Comparison of ENCODE assay signal across 8 cellular contexts in genomic region chr18:34976899-34977786, GRCh38.
DNase-seq lines count a peak whose midpoint lies in the region; ATAC-seq and TF ChIP-seq lines count a peak whose summit lies in the region.

No MANE protein-coding gene starts in this region.

- H3K9me3 Mint-ChIP-seq in activated B cell treated with CpG ODN at 0.5 μM for 24 hours = no peaks in the 10 kb centered on the region

- H3K36me3 ChIP-seq in kidney epithelial cell (ENCODE audit: control insufficient read depth, insufficient read depth, low read length) = no peaks in the 10 kb centered on the region

- H3K36me3 Mint-ChIP-seq in activated B cell treated with CpG ODN at 0.5 μM for 24 hours (ENCODE audit: low read depth) = no peaks in the 10 kb centered on the region

- peaks cover 23% of the 10 kb centered on the region for H3K4me1 Mint-ChIP-seq in activated B cell treated with CpG ODN at 0.5 μM for 24 hours

- ATAC-seq in GM18502 (IDR thresholded peaks at IDR 0.05; ENCODE audit: poor library complexity, unreplicated experiment) = peak; percentile 82
- ATAC-seq in HG02943 (IDR thresholded peaks at IDR 0.05; ENCODE audit: low read depth, unreplicated experiment) = peak; percentile 69
- peak; percentile 76 for ATAC-seq in activated B cell treated with CpG ODN at 0.5 μM for 24 hours (ENCODE audit: low read depth)

- CTCF ChIA-PET in activated B cell treated with CpG ODN at 0.5 μM for 24 hours (lab: Charles Lee) = no interaction called here

- H3K4me3 Mint-ChIP-seq in activated B cell treated with CpG ODN at 0.5 μM for 24 hours = peak overlapping the region; percentile 89

- intact Hi-C loops in activated B cell treated with CpG ODN at 0.5 μM for 24 hours (cut with micrococcal nuclease) = loop anchor here (2.0 to 10.0 kb wide), 9 partner anchors 64 to 1848 kb away; partner anchors contain the start of genes ELP2, INO80C, KIAA1328 and MAPRE2

- DNase-seq in NCI-H1930 (lab: John Stamatoyannopoulos, UW) = peak; percentile 58 to 69
- peak; percentile 77 for DNase-seq in activated B cell treated with CpG ODN at 0.5 μM for 24 hours
- DNase-seq in cardiac fibroblast (ENCODE audit: low read depth in 2 of 2) = peak in 1 of 2 donors; percentile 22
- no peak for DNase-seq in kidney epithelial cell (ENCODE audit: low read depth)
- peak; percentile 83 for DNase-seq in stimulated activated CD4-positive, alpha-beta T cell treated with anti-CD3 and anti-CD28 coated beads, Interleukin-15, amount 100 ng/mL, for 24 hours
- no peak for DNase-seq in GDM1 (lab: John Stamatoyannopoulos, UW)

- TF ChIP-seq CTCF in activated B cell treated with CpG ODN at 0.5 μM for 24 hours (IDR thresholded peaks at IDR 0.05) (no peak), cardiac fibroblast (IDR thresholded peaks at IDR 0.05; ENCODE audit: low read depth, low read length) (no peak), kidney epithelial cell (IDR thresholded peaks at IDR 0.05; ENCODE audit: insufficient read depth, low read length, poor library complexity, severe bottlenecking) (no peak)

- peaks cover 14% of the 10 kb centered on the region for H3K27me3 ChIP-seq in kidney epithelial cell (ENCODE audit: control insufficient read depth, insufficient read depth, low read length)

- H3K4me3 ChIP-seq in cardiac fibroblast (replicated peaks in 1 of 2; ENCODE audit: low read depth in 2 of 2, low read length in 2 of 2) = peak overlapping the region; percentile 63 to 76
- peak overlapping the region; percentile 50 for H3K4me3 ChIP-seq in kidney epithelial cell (ENCODE audit: low read depth, low read length)

- POLR2A ChIA-PET in activated B cell treated with CpG ODN at 0.5 μM for 24 hours (lab: Charles Lee) = interaction anchor here (1.0 kb wide), 1 partner anchor 64 kb away, joined by 3 read pairs; the partner anchor contains the start of gene MAPRE2

- H3K27ac Mint-ChIP-seq in activated B cell treated with CpG ODN at 0.5 μM for 24 hours = no peak overlapping the region

- peaks cover 18% of the 10 kb centered on the region for H3K27me3 Mint-ChIP-seq in activated B cell treated with CpG ODN at 0.5 μM for 24 hours

Comparison
In these comparisons a context has a peak if more than half of its experiments do, and no peak if none do; other contexts are left out.
1. DNase-seq: peak in NCI-H1930 (2 of 2), activated B cell treated with CpG ODN at 0.5 μM for 24 hours (single experiment) and stimulated activated CD4-positive, alpha-beta T cell treated with anti-CD3 and anti-CD28 coated beads, Interleukin-15, amount 100 ng/mL, for 24 hours (single experiment); none in kidney epithelial cell (single experiment) and GDM1 (single experiment).
2. Peak in every context shown above with its lines, with median percentiles within 50 percentile points of each other: ATAC-seq.